16 cellular contexts compared by ENCODE assay signal in the genomic region with DNA sequence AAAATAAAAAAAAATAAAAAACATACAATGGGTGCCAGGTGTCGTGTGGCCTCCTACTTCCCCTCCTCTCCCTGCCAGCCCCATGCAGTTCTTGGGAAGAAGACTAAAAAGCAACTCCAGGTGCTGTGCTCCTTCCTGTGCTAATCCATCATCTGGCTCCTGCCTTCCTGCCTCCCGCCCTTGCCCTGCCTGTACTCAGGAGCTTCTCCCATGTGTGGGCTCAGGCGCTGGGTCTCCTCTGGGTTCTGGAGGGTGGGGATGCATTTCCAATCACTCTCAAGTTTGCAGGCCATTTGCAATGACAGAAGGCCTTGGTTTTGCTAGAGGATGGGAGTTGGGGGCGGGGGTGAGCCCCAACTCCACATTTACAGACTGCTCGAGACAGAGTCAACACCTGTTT.
"Had no signal": no experiment of that assay in that cellular context is flagged by ENCODE, and none has a peak within 500 bp of the region (broad histone marks: within the 10 kb centered on the region; RNA-seq: fewer than 3 reads in every experiment).

No MANE protein-coding gene starts in this region.

- DNase-seq: activated CD4-positive, alpha-beta T cell treated with anti-CD3 and anti-CD28 coated beads for 36 hours; activated CD8-positive, alpha-beta memory T cell treated with anti-CD3 and anti-CD28 coated beads, Interleukin-2, amount 50 U/mL, for 4 hours; activated CD8-positive, alpha-beta T cell treated with anti-CD3 and anti-CD28 coated beads, Interleukin-2, amount 10 ng/mL, durations not matched to agents 7 days and 5 days; activated effector memory CD4-positive, alpha-beta T cell treated with anti-CD3 and anti-CD28 coated beads, Interleukin-2, amount 50 U/mL, for 16 hours; activated T-cell treated with anti-CD3 and anti-CD28 coated beads, Interleukin-2, amount 50 U/mL, for 48 hours; adrenal gland; foreskin melanocyte; head of caudate nucleus; left colon; lower lobe of right lung; ovary; stimulated activated naive CD8-positive, alpha-beta T cell treated with anti-CD3 and anti-CD28 coated beads, Interleukin-15, amount 100 ng/mL, for 72 hours; testis; upper lobe of right lung had no signal

- H3K27ac ChIP-seq: adrenal gland, epithelial cell of prostate, lower lobe of right lung, ovary, testis, upper lobe of right lung had no signal

- H3K36me3 ChIP-seq: adrenal gland, lower lobe of right lung, ovary, upper lobe of right lung had no signal

- H3K27me3 ChIP-seq: adrenal gland, ovary, testis, upper lobe of right lung had no signal

- H3K9me3 ChIP-seq: adrenal gland, lower lobe of right lung, ovary, testis, upper lobe of right lung had no signal

- H3K9me3 Mint-ChIP-seq: activated naive CD4-positive, alpha-beta T cell treated with anti-CD3 and anti-CD28 coated beads, Interleukin-2, amount 50 U/mL, for 24 hours; stimulated activated naive CD8-positive, alpha-beta T cell treated with anti-CD3 and anti-CD28 coated beads, Interleukin-15, amount 100 ng/mL, for 72 hours had no signal

- H3K4me1 Mint-ChIP-seq: activated CD4-positive, alpha-beta T cell treated with anti-CD3 and anti-CD28 coated beads for 36 hours; activated naive CD4-positive, alpha-beta T cell treated with anti-CD3 and anti-CD28 coated beads, Interleukin-2, amount 50 U/mL, for 24 hours; stimulated activated naive CD8-positive, alpha-beta T cell treated with anti-CD3 and anti-CD28 coated beads, Interleukin-15, amount 100 ng/mL, for 72 hours had no signal

- H3K4me3 Mint-ChIP-seq: activated CD4-positive, alpha-beta T cell treated with anti-CD3 and anti-CD28 coated beads for 36 hours; activated CD8-positive, alpha-beta T cell treated with anti-CD3 and anti-CD28 coated beads, Interleukin-2, amount 10 ng/mL, durations not matched to agents 7 days and 5 days; activated naive CD4-positive, alpha-beta T cell treated with anti-CD3 and anti-CD28 coated beads, Interleukin-2, amount 50 U/mL, for 24 hours; stimulated activated naive CD8-positive, alpha-beta T cell treated with anti-CD3 and anti-CD28 coated beads, Interleukin-15, amount 100 ng/mL, for 72 hours had no signal

- H3K27ac Mint-ChIP-seq: activated CD4-positive, alpha-beta T cell treated with anti-CD3 and anti-CD28 coated beads for 36 hours; activated naive CD4-positive, alpha-beta T cell treated with anti-CD3 and anti-CD28 coated beads, Interleukin-2, amount 50 U/mL, for 24 hours had no signal

- H3K36me3 Mint-ChIP-seq: activated naive CD4-positive, alpha-beta T cell treated with anti-CD3 and anti-CD28 coated beads, Interleukin-2, amount 50 U/mL, for 24 hours had no signal

- H3K4me3 ChIP-seq: adrenal gland, lower lobe of right lung, ovary, testis, upper lobe of right lung had no signal

- H3K4me1 ChIP-seq: adrenal gland, lower lobe of right lung, testis, upper lobe of right lung had no signal

- H3K27me3 Mint-ChIP-seq: activated CD4-positive, alpha-beta T cell treated with anti-CD3 and anti-CD28 coated beads for 36 hours; activated naive CD4-positive, alpha-beta T cell treated with anti-CD3 and anti-CD28 coated beads, Interleukin-2, amount 50 U/mL, for 24 hours; stimulated activated naive CD8-positive, alpha-beta T cell treated with anti-CD3 and anti-CD28 coated beads, Interleukin-15, amount 100 ng/mL, for 72 hours had no signal
